ENCODE assay signal across 8 cellular contexts in the genomic region with DNA sequence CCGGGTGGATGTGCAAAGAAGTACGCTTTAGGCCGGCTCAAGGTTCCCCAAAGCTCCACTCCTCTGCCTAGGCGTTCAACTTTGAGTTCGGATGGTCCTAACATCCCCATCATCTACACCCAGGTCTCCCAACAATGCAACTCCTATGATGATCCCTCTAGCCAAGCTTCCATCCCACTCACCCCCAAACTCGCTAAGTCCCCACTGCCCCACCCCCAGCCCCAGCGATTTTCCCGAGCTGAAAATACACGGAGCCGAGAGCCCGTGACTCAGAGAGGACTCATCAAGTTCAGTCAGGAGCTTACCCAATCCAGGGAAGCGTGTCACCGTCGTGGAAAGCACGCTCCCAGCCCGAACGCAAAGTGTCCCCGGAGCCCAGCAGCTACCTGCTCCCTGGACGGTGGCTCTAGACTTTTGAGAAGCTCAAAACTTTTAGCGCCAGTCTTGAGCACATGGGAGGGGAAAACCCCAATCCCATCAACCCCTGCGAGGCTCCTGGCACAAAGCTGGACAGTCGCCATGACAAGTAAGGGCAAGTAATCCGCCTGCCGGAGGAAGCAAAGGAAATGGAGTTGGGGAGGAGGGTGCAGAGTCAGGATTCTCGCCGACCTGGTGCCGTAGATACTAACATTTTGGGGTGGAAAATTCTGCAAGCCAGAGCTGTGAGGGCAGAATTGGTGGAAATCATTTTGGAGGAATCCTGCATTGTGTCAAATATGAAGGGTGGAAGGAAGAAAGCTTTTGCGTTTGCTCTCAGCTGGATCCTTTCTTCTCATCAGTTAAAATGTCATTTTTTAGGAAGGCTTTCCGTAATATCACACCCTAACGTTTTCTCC. TPM values are rescaled to one million over a fixed set of nuclear protein-coding genes. Genes with fewer than 3 reads are reported as not detected.
A peak's percentile ranks its signal among the peaks of the same experiment; 100 is the strongest.
DNase-seq lines count a peak whose midpoint lies in the region; ATAC-seq, FAIRE-seq and TF ChIP-seq lines count a peak whose summit lies in the region.

TP53 (minus strand) TSS at position 419 of the 836 bp plus-strand sequence. CDS start 10,896 bp downstream, outside the sequence.

- H3K4me3 ChIP-seq in effector memory CD4-positive, alpha-beta T cell (ENCODE audit: insufficient read depth, low read depth, low read length, poor library complexity, severe bottlenecking), result peak within 1 kb of the TSS; percentile 97

- H3K27ac ChIP-seq in effector memory CD4-positive, alpha-beta T cell (ENCODE audit: insufficient read depth, low read length, poor library complexity, severe bottlenecking), result peak within 1 kb of the TSS; percentile 98

- no peak for TF ChIP-seq CTCF in GM10248 (IDR thresholded peaks at IDR 0.05; ENCODE audit: control extremely low read depth, extremely low read depth, low read depth, missing control alignments)

- DNase-seq in GM10248 (ENCODE audit: extremely low spot score), result peak; percentile 85
- DNase-seq in HTR-8/SVneo (ENCODE audit: insufficient read length, low spot score), result peak; percentile 89
- peak; percentile 93 to 95 for DNase-seq in NOMO-1 (lab: John Stamatoyannopoulos, UW; ENCODE audit: unreplicated experiment in 2 of 2)
- peak; percentile 94 for DNase-seq in activated CD8-positive, alpha-beta memory T cell treated with anti-CD3 and anti-CD28 coated beads for 24 hours
- DNase-seq in effector memory CD4-positive, alpha-beta T cell, result peak; percentile 75 to 87 (median 84)
- peak; percentile 88 to 91 for DNase-seq in lung microvascular endothelial cell (ENCODE audit: low read depth in 2 of 2)
- peak; percentile 71 to 83 (median 80) for DNase-seq in stimulated activated CD4-positive, alpha-beta T cell treated with anti-CD3 and anti-CD28 coated beads, TNF-alpha, amount 100 ng/mL, for 24 hours (ENCODE audit: low read depth in 3 of 3)

- peak; percentile 91 for FAIRE-seq in HTR-8/SVneo (lab: Jason Lieb, UNC)

- no peaks in the 10 kb centered on the region for H3K27me3 ChIP-seq in effector memory CD4-positive, alpha-beta T cell (replicated peaks; ENCODE audit: control insufficient read depth, insufficient read depth, low read length, poor library complexity, severe bottlenecking)

- POLR2A ChIA-PET in GM10248 (lab: Yijun Ruan, JAX), result interaction anchor here (0.5 to 2.4 kb wide), 26 partner anchors 12 to 555 kb away, joined by 3 to 18 read pairs (median 4); partner anchors contain the start of genes ATP1B2, CD68, FXR2 and MPDU1

- peaks cover 29% of the 10 kb centered on the region for H3K4me1 ChIP-seq in effector memory CD4-positive, alpha-beta T cell (ENCODE audit: control insufficient read depth, insufficient read depth, low read length, poor library complexity, severe bottlenecking)

- CTCF ChIA-PET in GM10248 (lab: Yijun Ruan, JAX), result interaction anchor here (0.6 to 5.5 kb wide), 50 partner anchors 9 to 665 kb away, joined by 3 to 112 read pairs (median 4); partner anchors contain the start of genes ATP1B2, CD68, EFNB3 and FXR2

- no peaks in the 10 kb centered on the region for H3K36me3 ChIP-seq in effector memory CD4-positive, alpha-beta T cell (ENCODE audit: control insufficient read depth, insufficient read depth, low read length)

- ATAC-seq in GM18520 (IDR thresholded peaks at IDR 0.05; ENCODE audit: unreplicated experiment), result no peak

- H3K9me3 ChIP-seq in effector memory CD4-positive, alpha-beta T cell (ENCODE audit: control insufficient read depth, low read length), result no peaks in the 10 kb centered on the region

RNA-seq across cellular contexts. Expression of gene TP53, which starts in this region (rescaled TPM):
- total RNA-seq in lung microvascular endothelial cell, result 27.8 and 37.0 TPM in 2 replicates
